In genomic region chr2:46988733-46989481, GRCh38 we compare ENCODE assay signal across 1 cellular context.
TF ChIP-seq lines count a peak whose summit lies in the region.

No MANE protein-coding gene starts in this region.

TF ChIP-seq in H1, 55 proteins besides CTCF, POLR2A, EP300 and RAD21:
- no peak for TF ChIP-seq YY1 (IDR thresholded peaks at IDR 0.05; ENCODE audit: low read depth, low read length)
- TF ChIP-seq KDM5A (IDR thresholded peaks at IDR 0.05; ENCODE audit: low read length): no peak
- no peak for TF ChIP-seq CBX5 (IDR thresholded peaks at IDR 0.05; ENCODE audit: low read depth, low read length)
- TF ChIP-seq, protein P1, sequence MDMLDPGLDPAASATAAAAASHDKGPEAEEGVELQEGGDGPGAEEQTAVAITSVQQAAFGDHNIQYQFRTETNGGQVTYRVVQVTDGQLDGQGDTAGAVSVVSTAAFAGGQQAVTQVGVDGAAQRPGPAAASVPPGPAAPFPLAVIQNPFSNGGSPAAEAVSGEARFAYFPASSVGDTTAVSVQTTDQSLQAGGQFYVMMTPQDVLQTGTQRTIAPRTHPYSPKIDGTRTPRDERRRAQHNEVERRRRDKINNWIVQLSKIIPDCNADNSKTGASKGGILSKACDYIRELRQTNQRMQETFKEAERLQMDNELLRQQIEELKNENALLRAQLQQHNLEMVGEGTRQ (IDR thresholded peaks at IDR 0.05; ENCODE audit: low read length): no peak
- TF ChIP-seq PHF8 (conservative IDR thresholded peaks at IDR 0.05; ENCODE audit: low read depth, low read length): no peak
- TF ChIP-seq TBP (IDR thresholded peaks at IDR 0.05; ENCODE audit: low read depth, low read length): no peak
- TF ChIP-seq, protein P2, sequence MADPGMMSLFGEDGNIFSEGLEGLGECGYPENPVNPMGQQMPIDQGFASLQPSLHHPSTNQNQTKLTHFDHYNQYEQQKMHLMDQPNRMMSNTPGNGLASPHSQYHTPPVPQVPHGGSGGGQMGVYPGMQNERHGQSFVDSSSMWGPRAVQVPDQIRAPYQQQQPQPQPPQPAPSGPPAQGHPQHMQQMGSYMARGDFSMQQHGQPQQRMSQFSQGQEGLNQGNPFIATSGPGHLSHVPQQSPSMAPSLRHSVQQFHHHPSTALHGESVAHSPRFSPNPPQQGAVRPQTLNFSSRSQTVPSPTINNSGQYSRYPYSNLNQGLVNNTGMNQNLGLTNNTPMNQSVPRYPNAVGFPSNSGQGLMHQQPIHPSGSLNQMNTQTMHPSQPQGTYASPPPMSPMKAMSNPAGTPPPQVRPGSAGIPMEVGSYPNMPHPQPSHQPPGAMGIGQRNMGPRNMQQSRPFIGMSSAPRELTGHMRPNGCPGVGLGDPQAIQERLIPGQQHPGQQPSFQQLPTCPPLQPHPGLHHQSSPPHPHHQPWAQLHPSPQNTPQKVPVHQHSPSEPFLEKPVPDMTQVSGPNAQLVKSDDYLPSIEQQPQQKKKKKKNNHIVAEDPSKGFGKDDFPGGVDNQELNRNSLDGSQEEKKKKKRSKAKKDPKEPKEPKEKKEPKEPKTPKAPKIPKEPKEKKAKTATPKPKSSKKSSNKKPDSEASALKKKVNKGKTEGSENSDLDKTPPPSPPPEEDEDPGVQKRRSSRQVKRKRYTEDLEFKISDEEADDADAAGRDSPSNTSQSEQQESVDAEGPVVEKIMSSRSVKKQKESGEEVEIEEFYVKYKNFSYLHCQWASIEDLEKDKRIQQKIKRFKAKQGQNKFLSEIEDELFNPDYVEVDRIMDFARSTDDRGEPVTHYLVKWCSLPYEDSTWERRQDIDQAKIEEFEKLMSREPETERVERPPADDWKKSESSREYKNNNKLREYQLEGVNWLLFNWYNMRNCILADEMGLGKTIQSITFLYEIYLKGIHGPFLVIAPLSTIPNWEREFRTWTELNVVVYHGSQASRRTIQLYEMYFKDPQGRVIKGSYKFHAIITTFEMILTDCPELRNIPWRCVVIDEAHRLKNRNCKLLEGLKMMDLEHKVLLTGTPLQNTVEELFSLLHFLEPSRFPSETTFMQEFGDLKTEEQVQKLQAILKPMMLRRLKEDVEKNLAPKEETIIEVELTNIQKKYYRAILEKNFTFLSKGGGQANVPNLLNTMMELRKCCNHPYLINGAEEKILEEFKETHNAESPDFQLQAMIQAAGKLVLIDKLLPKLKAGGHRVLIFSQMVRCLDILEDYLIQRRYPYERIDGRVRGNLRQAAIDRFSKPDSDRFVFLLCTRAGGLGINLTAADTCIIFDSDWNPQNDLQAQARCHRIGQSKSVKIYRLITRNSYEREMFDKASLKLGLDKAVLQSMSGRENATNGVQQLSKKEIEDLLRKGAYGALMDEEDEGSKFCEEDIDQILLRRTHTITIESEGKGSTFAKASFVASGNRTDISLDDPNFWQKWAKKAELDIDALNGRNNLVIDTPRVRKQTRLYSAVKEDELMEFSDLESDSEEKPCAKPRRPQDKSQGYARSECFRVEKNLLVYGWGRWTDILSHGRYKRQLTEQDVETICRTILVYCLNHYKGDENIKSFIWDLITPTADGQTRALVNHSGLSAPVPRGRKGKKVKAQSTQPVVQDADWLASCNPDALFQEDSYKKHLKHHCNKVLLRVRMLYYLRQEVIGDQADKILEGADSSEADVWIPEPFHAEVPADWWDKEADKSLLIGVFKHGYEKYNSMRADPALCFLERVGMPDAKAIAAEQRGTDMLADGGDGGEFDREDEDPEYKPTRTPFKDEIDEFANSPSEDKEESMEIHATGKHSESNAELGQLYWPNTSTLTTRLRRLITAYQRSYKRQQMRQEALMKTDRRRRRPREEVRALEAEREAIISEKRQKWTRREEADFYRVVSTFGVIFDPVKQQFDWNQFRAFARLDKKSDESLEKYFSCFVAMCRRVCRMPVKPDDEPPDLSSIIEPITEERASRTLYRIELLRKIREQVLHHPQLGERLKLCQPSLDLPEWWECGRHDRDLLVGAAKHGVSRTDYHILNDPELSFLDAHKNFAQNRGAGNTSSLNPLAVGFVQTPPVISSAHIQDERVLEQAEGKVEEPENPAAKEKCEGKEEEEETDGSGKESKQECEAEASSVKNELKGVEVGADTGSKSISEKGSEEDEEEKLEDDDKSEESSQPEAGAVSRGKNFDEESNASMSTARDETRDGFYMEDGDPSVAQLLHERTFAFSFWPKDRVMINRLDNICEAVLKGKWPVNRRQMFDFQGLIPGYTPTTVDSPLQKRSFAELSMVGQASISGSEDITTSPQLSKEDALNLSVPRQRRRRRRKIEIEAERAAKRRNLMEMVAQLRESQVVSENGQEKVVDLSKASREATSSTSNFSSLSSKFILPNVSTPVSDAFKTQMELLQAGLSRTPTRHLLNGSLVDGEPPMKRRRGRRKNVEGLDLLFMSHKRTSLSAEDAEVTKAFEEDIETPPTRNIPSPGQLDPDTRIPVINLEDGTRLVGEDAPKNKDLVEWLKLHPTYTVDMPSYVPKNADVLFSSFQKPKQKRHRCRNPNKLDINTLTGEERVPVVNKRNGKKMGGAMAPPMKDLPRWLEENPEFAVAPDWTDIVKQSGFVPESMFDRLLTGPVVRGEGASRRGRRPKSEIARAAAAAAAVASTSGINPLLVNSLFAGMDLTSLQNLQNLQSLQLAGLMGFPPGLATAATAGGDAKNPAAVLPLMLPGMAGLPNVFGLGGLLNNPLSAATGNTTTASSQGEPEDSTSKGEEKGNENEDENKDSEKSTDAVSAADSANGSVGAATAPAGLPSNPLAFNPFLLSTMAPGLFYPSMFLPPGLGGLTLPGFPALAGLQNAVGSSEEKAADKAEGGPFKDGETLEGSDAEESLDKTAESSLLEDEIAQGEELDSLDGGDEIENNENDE (IDR thresholded peaks at IDR 0.05; ENCODE audit: insufficient replicate concordance, low read length): no peak
- no peak for TF ChIP-seq BACH1 (IDR thresholded peaks at IDR 0.05; ENCODE audit: low read length)
- TF ChIP-seq E2F6 (IDR thresholded peaks at IDR 0.05): no peak
- TF ChIP-seq SAP30 (IDR thresholded peaks at IDR 0.05; ENCODE audit: insufficient read depth, insufficient replicate concordance, low read length): no peak
- no peak for TF ChIP-seq ATF3 (IDR thresholded peaks at IDR 0.05; ENCODE audit: insufficient read depth, low read depth, low read length)
- no peak for TF ChIP-seq KDM1A (IDR thresholded peaks at IDR 0.05; ENCODE audit: borderline replicate concordance, low read length)
- no peak for TF ChIP-seq SIN3A (conservative IDR thresholded peaks at IDR 0.05 in 1 of 2, IDR thresholded peaks at IDR 0.05 in 1 of 2; ENCODE audit: low read depth in 1 of 2, low read length in 2 of 2)
- TF ChIP-seq TAF7 (optimal IDR thresholded peaks at IDR 0.05; ENCODE audit: borderline replicate concordance, low read depth, low read length): no peak
- no peak for TF ChIP-seq EZH2 (IDR thresholded peaks at IDR 0.05; ENCODE audit: low read depth, low read length, severe bottlenecking)
- no peak for TF ChIP-seq RNF2 (IDR thresholded peaks at IDR 0.05; ENCODE audit: borderline replicate concordance, low read depth, low read length, missing control alignments, poor library complexity, severe bottlenecking)
